24 cellular contexts compared by ENCODE assay signal in genomic region chr15:44530653-44531052, GRCh38. TPM values are rescaled to one million over a fixed set of nuclear protein-coding genes. Genes with fewer than 3 reads are reported as not detected.
A peak's percentile ranks its signal among the peaks of the same experiment; 100 is the strongest.
DNase-seq lines count a peak whose midpoint lies in the region; ATAC-seq, FAIRE-seq and TF ChIP-seq lines count a peak whose summit lies in the region.
"Had no signal": no experiment of that assay in that cellular context is flagged by ENCODE, and none has a peak within 500 bp of the region (broad histone marks: within the 10 kb centered on the region; RNA-seq: fewer than 3 reads in every experiment).

No MANE protein-coding gene starts in this region.

- no peak for FAIRE-seq in RCC 7860 (lab: Jason Lieb, UNC)
- FAIRE-seq: GM19239 had no signal

- H3K9me3 Mint-ChIP-seq in activated CD4-positive, alpha-beta T cell treated with anti-CD3 and anti-CD28 coated beads for 36 hours (ENCODE audit: low read depth): no peaks in the 10 kb centered on the region
- H3K9me3 Mint-ChIP-seq in brain: no peaks in the 10 kb centered on the region

- H3K27me3 Mint-ChIP-seq in activated CD4-positive, alpha-beta T cell treated with anti-CD3 and anti-CD28 coated beads for 36 hours: no peaks in the 10 kb centered on the region
- H3K27me3 Mint-ChIP-seq in brain: peaks cover 5% of the 10 kb centered on the region
- H3K27me3 Mint-ChIP-seq: activated CD8-positive, alpha-beta memory T cell treated with anti-CD3 and anti-CD28 coated beads, Interleukin-2, amount 10 ng/mL, durations not matched to agents 7 days and 5 days had no signal

- peaks cover 4% of the 10 kb centered on the region for H3K36me3 Mint-ChIP-seq in activated CD4-positive, alpha-beta T cell treated with anti-CD3 and anti-CD28 coated beads for 36 hours (ENCODE audit: low read depth)
- H3K36me3 Mint-ChIP-seq in brain: peaks cover 6% of the 10 kb centered on the region

- H3K36me3 ChIP-seq in RWPE2 (ENCODE audit: low read depth) (peaks cover 32% of the 10 kb centered on the region), mucosa of descending colon (ENCODE audit: low read depth) (no peaks in the 10 kb centered on the region)

- CTCF ChIA-PET in activated CD4-positive, alpha-beta T cell treated with anti-CD3 and anti-CD28 coated beads for 36 hours (lab: Charles Lee): interaction anchor here (1.0 to 1.3 kb wide), 2 partner anchors 8 to 582 kb away, joined by 3 read pairs; no protein-coding TSS in a partner anchor

- POLR2A ChIA-PET in activated CD4-positive, alpha-beta T cell treated with anti-CD3 and anti-CD28 coated beads for 36 hours (lab: Charles Lee): no interaction called here

- no peak overlapping the region for H3K4me3 ChIP-seq in RWPE2 (ENCODE audit: severe bottlenecking)
- H3K4me3 ChIP-seq in mucosa of descending colon: no peak overlapping the region
- H3K4me3 ChIP-seq: BLaER1, hepatocyte had no signal

- no peak for TF ChIP-seq CTCF in RWPE2 (IDR thresholded peaks at IDR 0.05; ENCODE audit: poor library complexity, severe bottlenecking)
- TF ChIP-seq CTCF in brain (conservative IDR thresholded peaks at IDR 0.05): no peak
- TF ChIP-seq CTCF in mucosa of descending colon (IDR thresholded peaks at IDR 0.05): no peak

- H3K9me3 ChIP-seq in RWPE2 (ENCODE audit: severe bottlenecking) (no peaks in the 10 kb centered on the region), mucosa of descending colon (no peaks in the 10 kb centered on the region)
- H3K9me3 ChIP-seq: BLaER1 had no signal

- H3K27me3 ChIP-seq in RWPE2 (ENCODE audit: insufficient read depth, poor library complexity, severe bottlenecking): no peaks in the 10 kb centered on the region
- H3K27me3 ChIP-seq: BLaER1, hepatocyte had no signal

- H3K27ac Mint-ChIP-seq in activated CD4-positive, alpha-beta T cell treated with anti-CD3 and anti-CD28 coated beads for 36 hours: peak overlapping the region; percentile 5
- peak overlapping the region in 4 of 5 experiments; percentile 1 to 92 (median 26) for H3K27ac Mint-ChIP-seq in brain
- H3K27ac Mint-ChIP-seq: activated CD8-positive, alpha-beta memory T cell treated with anti-CD3 and anti-CD28 coated beads, Interleukin-2, amount 10 ng/mL, durations not matched to agents 7 days and 5 days had no signal

- DNase-seq in activated CD4-positive, alpha-beta T cell treated with anti-CD3 and anti-CD28 coated beads for 36 hours: no peak
- no peak for DNase-seq in activated CD4-positive, alpha-beta T cell treated with anti-CD3 and anti-CD28 coated beads, Interleukin-2, amount 50 U/mL, for 1 hour
- no peak for DNase-seq in RWPE2 (ENCODE audit: low spot score)
- peak; percentile 14 for DNase-seq in stimulated activated CD8-positive, alpha-beta memory T cell treated with anti-CD3 and anti-CD28 coated beads, Interleukin-4, amount 100 ng/mL, for 48 hours
- DNase-seq in pons (ENCODE audit: low spot score): no peak
- DNase-seq in mucosa of descending colon: no peak
- DNase-seq in RCC 7860 (ENCODE audit: low spot score): no peak
- DNase-seq: activated CD4-positive, CD25-positive, alpha-beta regulatory T cell treated with anti-CD3 and anti-CD28 coated beads, Interleukin-2, amount 50 U/mL, for 72 hours; activated CD8-positive, alpha-beta memory T cell treated with anti-CD3 and anti-CD28 coated beads, Interleukin-2, amount 10 ng/mL, durations not matched to agents 7 days and 5 days; activated gamma-delta T cell treated with Interleukin-2 at 50 U/mL for 16 hours; anterior cingulate cortex; central memory CD4-positive, alpha-beta T cell; DMS153; foreskin melanocyte; GF-D8; Kasumi-1; NCI-H1092; NCI-H2081; NCI-H510A treated with DMSO at 0.1 percent for 48 hours; substantia nigra had no signal

- H3K4me1 Mint-ChIP-seq in activated CD4-positive, alpha-beta T cell treated with anti-CD3 and anti-CD28 coated beads for 36 hours: peaks cover 13% of the 10 kb centered on the region
- H3K4me1 Mint-ChIP-seq in brain: peaks cover 24% of the 10 kb centered on the region

- intact Hi-C loops in activated CD4-positive, alpha-beta T cell treated with anti-CD3 and anti-CD28 coated beads for 36 hours (cut with DNase I, micrococcal nuclease): loop anchor here in 1 of 2 experiments (10.0 kb wide), 1 partner anchor 706 kb away; the partner anchor contains the start of genes MFAP1 and WDR76
- intact Hi-C loops in mucosa of descending colon (cut with DNase I, micrococcal nuclease): no loop called here

- ATAC-seq in activated CD4-positive, alpha-beta T cell treated with anti-CD3 and anti-CD28 coated beads for 36 hours: no peak
- ATAC-seq in RWPE2 (ENCODE audit: low read depth) (peak; percentile 46), mucosa of descending colon (no peak)
- ATAC-seq: activated CD8-positive, alpha-beta memory T cell treated with anti-CD3 and anti-CD28 coated beads, Interleukin-2, amount 10 ng/mL, durations not matched to agents 7 days and 5 days had no signal

- no peak overlapping the region for H3K4me3 Mint-ChIP-seq in activated CD4-positive, alpha-beta T cell treated with anti-CD3 and anti-CD28 coated beads for 36 hours
- H3K4me3 Mint-ChIP-seq in brain: peak overlapping the region in 1 of 5 experiments; percentile 42
- H3K4me3 Mint-ChIP-seq: activated CD8-positive, alpha-beta memory T cell treated with anti-CD3 and anti-CD28 coated beads, Interleukin-2, amount 10 ng/mL, durations not matched to agents 7 days and 5 days had no signal

- H3K4me1 ChIP-seq in RWPE2 (ENCODE audit: insufficient read depth, poor library complexity, severe bottlenecking) (peaks cover 2% of the 10 kb centered on the region), mucosa of descending colon (ENCODE audit: low read depth) (peaks cover 3% of the 10 kb centered on the region)

- no peak overlapping the region for H3K27ac ChIP-seq in RWPE2 (ENCODE audit: poor library complexity, severe bottlenecking)
- H3K27ac ChIP-seq: BLaER1, hepatocyte had no signal

RNA-seq across cellular contexts. Expression of gene EIF3J, which starts 6.3 kb away (rescaled TPM):
- total RNA-seq in activated CD4-positive, alpha-beta T cell treated with anti-CD3 and anti-CD28 coated beads for 36 hours: 100 to 1,000 TPM; 106 to 143 TPM
- polyA plus RNA-seq in brain (ENCODE audit: insufficient read depth, low read depth, low replicate concordance): 36.1 TPM
- 10 to 100 TPM; 46.0 to 76.7 (median 61.8) TPM for total RNA-seq in mucosa of descending colon
